Comparison of ENCODE assay signal across 8 cellular contexts in the genomic region with DNA sequence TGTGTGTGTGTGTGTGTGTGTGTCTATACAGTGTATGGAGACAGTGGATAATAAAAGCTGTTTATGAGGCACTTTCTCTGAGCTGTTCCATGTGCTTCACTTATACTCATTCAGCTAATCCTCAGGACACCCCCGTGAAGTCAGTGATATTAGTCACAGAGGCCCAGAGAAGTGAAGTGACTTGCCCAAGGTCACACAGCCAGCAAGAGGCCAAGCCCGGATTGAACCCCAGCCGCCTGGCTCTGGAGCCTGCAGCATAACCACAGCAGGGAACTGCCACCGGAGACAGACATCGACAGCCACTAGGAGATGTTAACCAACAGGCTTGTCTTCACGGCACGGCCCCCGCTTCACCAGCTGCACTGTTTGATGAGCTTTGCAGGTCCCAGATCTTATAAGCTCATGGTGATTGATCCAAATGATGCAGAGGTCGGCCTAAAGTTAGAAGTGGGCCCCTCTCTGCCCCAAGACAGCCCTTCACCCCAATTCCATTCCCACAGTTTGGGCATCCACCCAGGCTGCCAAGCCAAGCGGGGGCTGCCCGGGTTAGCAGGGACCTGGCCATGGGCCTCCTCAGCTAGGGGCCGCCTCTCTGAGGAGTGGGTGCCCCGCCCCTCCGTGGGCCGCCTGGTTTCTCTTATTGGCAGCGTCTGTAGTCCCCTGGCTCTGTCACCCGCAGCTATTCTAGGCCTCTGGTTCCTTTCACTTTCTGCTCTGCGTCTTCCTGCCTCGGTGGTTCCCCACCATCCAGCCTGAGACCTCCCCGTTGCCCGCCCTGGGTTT. TPM values are rescaled to one million over a fixed set of nuclear protein-coding genes. Genes with fewer than 3 reads are reported as not detected.
DNase-seq lines count a peak whose midpoint lies in the region; ATAC-seq, FAIRE-seq and TF ChIP-seq lines count a peak whose summit lies in the region.

No MANE protein-coding gene starts in this region.

- H3K27me3 ChIP-seq in Peyer's patch (no peaks in the 10 kb centered on the region), pancreas (no peaks in the 10 kb centered on the region)

- H3K4me1 ChIP-seq in Peyer's patch (peaks cover 0 to 23% (median 10%) of the 10 kb centered on the region in 4 donors), pancreas (no peaks in the 10 kb centered on the region)

- peak overlapping the region in 2 of 4 donors; percentile 18 to 27 for H3K4me3 ChIP-seq in Peyer's patch
- no peak overlapping the region for H3K4me3 ChIP-seq in pancreas

- no peak for TF ChIP-seq CTCF in Peyer's patch (IDR thresholded peaks at IDR 0.05)
- TF ChIP-seq CTCF in pancreas (IDR thresholded peaks at IDR 0.05) = no peak

- peak overlapping the region; percentile 81 to 87 (median 84) for H3K27ac ChIP-seq in Peyer's patch
- H3K27ac ChIP-seq in pancreas = no peak overlapping the region

- peak; percentile 94 for FAIRE-seq in GM12891 (lab: Jason Lieb, UNC)
- FAIRE-seq in pancreas (lab: Jason Lieb, UNC) = no peak

- H3K9me3 ChIP-seq in Peyer's patch (no peaks in the 10 kb centered on the region), pancreas (no peaks in the 10 kb centered on the region)

- DNase-seq in GM12891 (ENCODE audit: insufficient read length, low spot score) = peak; percentile 92
- peak in 2 of 3 donors; percentile 87 to 93 for DNase-seq in Peyer's patch
- DNase-seq in activated naive CD4-positive, alpha-beta T cell treated with anti-CD3 and anti-CD28 coated beads, Interleukin-2, amount 50 U/mL, for 16 hours = peak; percentile 86
- DNase-seq in pancreas = no peak
- no peak for DNase-seq in NCI-H1092 treated with DMSO at 0.1 percent for 48 hours (lab: John Stamatoyannopoulos, UW)
- no peak for DNase-seq in NCI-H2227 (lab: John Stamatoyannopoulos, UW; ENCODE audit: unreplicated experiment)
- DNase-seq in iPS-NIHi11 (ENCODE audit: low spot score) = no peak

- 62 to 73% methylated on average over 21 of the region's 21 CpGs for WGBS in pancreas, 2 donors

- peak; percentile 78 for ATAC-seq in HG02642 (IDR thresholded peaks at IDR 0.05; ENCODE audit: poor library complexity, unreplicated experiment)
- ATAC-seq in pancreas = peak in 3 of 4 donors; percentile 29 to 47 (median 44)

- TF ChIP-seq POLR2A in GM12891 (IDR thresholded peaks at IDR 0.05; ENCODE audit: low read depth, low read length) (no peak), Peyer's patch (IDR thresholded peaks at IDR 0.05) (peak in 1 of 2 donors; percentile 14)

- intact Hi-C loops in pancreas (cut with DNase I) = no loop called here

- H3K36me3 ChIP-seq in Peyer's patch (no peaks in the 10 kb centered on the region), pancreas (no peaks in the 10 kb centered on the region)

TF ChIP-seq in GM12891, 5 proteins besides CTCF, POLR2A, EP300 and RAD21:
- TF ChIP-seq PAX5 (IDR thresholded peaks at IDR 0.05; ENCODE audit: insufficient read depth, low read length, severe bottlenecking) (peak; percentile 37), TAF1 (IDR thresholded peaks at IDR 0.05; ENCODE audit: low read depth, low read length) (no peak), POU2F2 (IDR thresholded peaks at IDR 0.05; ENCODE audit: low read depth, low read length) (no peak; the same call in 1 of the 2 replicates), SPI1 (IDR thresholded peaks at IDR 0.05; ENCODE audit: low read depth, low read length) (no peak), POLR2AphosphoS5 (IDR thresholded peaks at IDR 0.05; ENCODE audit: low read depth, low read length) (peak; percentile 38; the same call in 1 of the 2 replicates)

RNA-seq across cellular contexts. Expression of a gene that starts 30.9 kb away (rescaled TPM):
- 8.3 TPM for polyA plus RNA-seq in GM12891 (2012; ENCODE audit: low read depth, missing spikeins)
- total RNA-seq in Peyer's patch = 10 to 100 TPM in 3 of 4 donors, 1 to 10 TPM in 1; 8.7 to 19.0 (median 15.3) TPM
- total RNA-seq in pancreas = 1 to 10 TPM; 1.3 to 7.9 (median 1.8) TPM
- 1 to 10 TPM; 4.6 to 5.7 TPM for polyA plus RNA-seq in pancreas

RNA-seq across cellular contexts. Expression of a gene that starts 44.0 kb away (rescaled TPM):
- not detected for polyA plus RNA-seq in GM12891 (2012; ENCODE audit: low read depth, missing spikeins)
- total RNA-seq in Peyer's patch (not detected), pancreas (not detected)
- not detected for polyA plus RNA-seq in pancreas

RNA-seq across cellular contexts. Expression of a gene that starts 48.3 kb away (rescaled TPM):
- not detected for polyA plus RNA-seq in GM12891 (2012; ENCODE audit: low read depth, missing spikeins)
- total RNA-seq in Peyer's patch (not detected), pancreas (not detected)
- not detected for polyA plus RNA-seq in pancreas

RNA-seq across cellular contexts. Expression of a gene that starts 51.2 kb away (rescaled TPM):
- not detected for polyA plus RNA-seq in GM12891 (2012; ENCODE audit: low read depth, missing spikeins)
- total RNA-seq in Peyer's patch = not detected
- not detected for total RNA-seq in pancreas
- polyA plus RNA-seq in pancreas = not detected

RNA-seq across cellular contexts. Expression of a gene that starts 56.0 kb away (rescaled TPM):
- not detected for polyA plus RNA-seq in GM12891 (2012; ENCODE audit: low read depth, missing spikeins)
- not detected for total RNA-seq in Peyer's patch
- not detected for total RNA-seq in pancreas
- polyA plus RNA-seq in pancreas = not detected

Comparison
In these comparisons a context has a peak if more than half of its experiments do, and no peak if none do; other contexts are left out.
1. DNase-seq: peak in GM12891 (single experiment), Peyer's patch (2 of 3) and activated naive CD4-positive, alpha-beta T cell treated with anti-CD3 and anti-CD28 coated beads, Interleukin-2, amount 50 U/mL, for 16 hours (single experiment); none in pancreas (0 of 6), NCI-H1092 treated with DMSO at 0.1 percent for 48 hours (single experiment), NCI-H2227 (single experiment) and iPS-NIHi11 (single experiment).
2. H3K27ac ChIP-seq: peak in Peyer's patch (4 of 4); none in pancreas (0 of 4).